ENCODE assay signal across 24 cellular contexts in genomic region chr7:32042900-32043299, GRCh38. TPM values are rescaled to one million over a fixed set of nuclear protein-coding genes. Genes with fewer than 3 reads are reported as not detected.
A peak's percentile ranks its signal among the peaks of the same experiment; 100 is the strongest.
DNase-seq lines count a peak whose midpoint lies in the region; ATAC-seq, FAIRE-seq and TF ChIP-seq lines count a peak whose summit lies in the region.
"Had no signal": no experiment of that assay in that cellular context is flagged by ENCODE, and none has a peak within 500 bp of the region (broad histone marks: within the 10 kb centered on the region; RNA-seq: fewer than 3 reads in every experiment).

No MANE protein-coding gene starts in this region.

- H3K4me3 ChIP-seq in endodermal cell (ENCODE audit: low read length) (no peak overlapping the region), lower lobe of right lung (no peak overlapping the region)
- H3K4me3 ChIP-seq: GM23338, upper lobe of right lung had no signal

- H3K36me3 Mint-ChIP-seq in endodermal cell (ENCODE audit: low read depth) = no peaks in the 10 kb centered on the region
- H3K36me3 Mint-ChIP-seq in osteocyte (ENCODE audit: unreplicated experiment) = peaks cover 48% of the 10 kb centered on the region
- H3K36me3 Mint-ChIP-seq in CD4-positive, alpha-beta T cell (ENCODE audit: low read depth) = no peaks in the 10 kb centered on the region
- H3K36me3 Mint-ChIP-seq: activated CD8-positive, alpha-beta memory T cell treated with anti-CD3 and anti-CD28 coated beads, Interleukin-2, amount 10 ng/mL, durations not matched to agents 7 days and 5 days; CD4-positive, CD25-positive, alpha-beta regulatory T cell; stimulated activated effector memory CD8-positive, alpha-beta T cell treated with anti-CD3 and anti-CD28 coated beads, Interleukin-12 subunit alpha, Interleukin-12 subunit beta, amount 100 ng/mL, for 72 hours had no signal

- peaks cover 24% of the 10 kb centered on the region for H3K4me1 Mint-ChIP-seq in endodermal cell
- peaks cover 37% of the 10 kb centered on the region for H3K4me1 Mint-ChIP-seq in osteocyte (ENCODE audit: unreplicated experiment)
- H3K4me1 Mint-ChIP-seq in CD4-positive, alpha-beta T cell (ENCODE audit: low read depth) = no peaks in the 10 kb centered on the region
- H3K4me1 Mint-ChIP-seq: activated CD8-positive, alpha-beta memory T cell treated with anti-CD3 and anti-CD28 coated beads, Interleukin-2, amount 10 ng/mL, durations not matched to agents 7 days and 5 days; CD4-positive, CD25-positive, alpha-beta regulatory T cell; stimulated activated effector memory CD8-positive, alpha-beta T cell treated with anti-CD3 and anti-CD28 coated beads, Interleukin-12 subunit alpha, Interleukin-12 subunit beta, amount 100 ng/mL, for 72 hours had no signal

- FAIRE-seq in D721Med (lab: Jason Lieb, UNC) = no peak
- FAIRE-seq: endothelial cell of umbilical vein, HepG2 had no signal

- POLR2A ChIA-PET in CD4-positive, alpha-beta T cell (lab: Charles Lee) = no interaction called here

- no peak overlapping the region for H3K27ac ChIP-seq in endodermal cell (ENCODE audit: low read depth, low read length)
- H3K27ac ChIP-seq in lower lobe of right lung = no peak overlapping the region
- H3K27ac ChIP-seq in CD4-positive, alpha-beta T cell (ENCODE audit: low read depth, low read length) = no peak overlapping the region
- H3K27ac ChIP-seq: upper lobe of right lung had no signal

- no peaks in the 10 kb centered on the region for H3K36me3 ChIP-seq in endodermal cell (ENCODE audit: control insufficient read depth, insufficient read depth, low read length)
- no peaks in the 10 kb centered on the region for H3K36me3 ChIP-seq in lower lobe of right lung
- H3K36me3 ChIP-seq: upper lobe of right lung had no signal

- H3K27ac Mint-ChIP-seq in endodermal cell (no peak overlapping the region), osteocyte (ENCODE audit: unreplicated experiment) (peak overlapping the region; percentile 23)
- no peak overlapping the region for H3K27ac Mint-ChIP-seq in CD4-positive, alpha-beta T cell
- H3K27ac Mint-ChIP-seq: activated CD8-positive, alpha-beta memory T cell treated with anti-CD3 and anti-CD28 coated beads, Interleukin-2, amount 10 ng/mL, durations not matched to agents 7 days and 5 days; CD4-positive, CD25-positive, alpha-beta regulatory T cell; GM23338; HFFc6; stimulated activated effector memory CD8-positive, alpha-beta T cell treated with anti-CD3 and anti-CD28 coated beads, Interleukin-12 subunit alpha, Interleukin-12 subunit beta, amount 100 ng/mL, for 72 hours had no signal

- CTCF ChIA-PET in CD4-positive, alpha-beta T cell (lab: Charles Lee) = no interaction called here

- H3K4me3 Mint-ChIP-seq in endodermal cell (no peak overlapping the region), osteocyte (ENCODE audit: unreplicated experiment) (no peak overlapping the region)
- no peak overlapping the region for H3K4me3 Mint-ChIP-seq in CD4-positive, alpha-beta T cell
- H3K4me3 Mint-ChIP-seq: activated CD8-positive, alpha-beta memory T cell treated with anti-CD3 and anti-CD28 coated beads, Interleukin-2, amount 10 ng/mL, durations not matched to agents 7 days and 5 days; CD4-positive, CD25-positive, alpha-beta regulatory T cell; GM23338; HFFc6; stimulated activated effector memory CD8-positive, alpha-beta T cell treated with anti-CD3 and anti-CD28 coated beads, Interleukin-12 subunit alpha, Interleukin-12 subunit beta, amount 100 ng/mL, for 72 hours had no signal

- peak; percentile 33 for DNase-seq in NCI-H460 (ENCODE audit: extremely low read depth, low read depth)
- no peak for DNase-seq in endodermal cell
- no peak for DNase-seq in osteocyte (ENCODE audit: extremely low spot score, unreplicated experiment)
- no peak for DNase-seq in D721Med (ENCODE audit: insufficient read length, low spot score)
- DNase-seq in lower lobe of right lung = no peak
- DNase-seq in CD4-positive, alpha-beta T cell = no peak
- DNase-seq: activated CD4-positive, CD25-positive, alpha-beta regulatory T cell; activated CD8-positive, alpha-beta memory T cell treated with anti-CD3 and anti-CD28 coated beads, Interleukin-2, amount 10 ng/mL, durations not matched to agents 7 days and 5 days; activated naive CD4-positive, alpha-beta T cell; activated T-cell treated with anti-CD3 and anti-CD28 coated beads, Interleukin-2, amount 50 U/mL, for 48 hours; CD4-positive, CD25-positive, alpha-beta regulatory T cell; HFFc6; NCI-H146; NCI-H446 treated with DMSO at 0.1 percent for 48 hours; stimulated activated CD4-positive, alpha-beta T cell treated with anti-CD3 and anti-CD28 coated beads, Interleukin-4, amount 100 ng/mL, for 24 hours; SW 1271; upper lobe of right lung had no signal

- no peak for ATAC-seq in lower lobe of right lung
- ATAC-seq in CD4-positive, alpha-beta T cell (ENCODE audit: poor library complexity) = no peak
- ATAC-seq: activated CD8-positive, alpha-beta memory T cell treated with anti-CD3 and anti-CD28 coated beads, Interleukin-2, amount 10 ng/mL, durations not matched to agents 7 days and 5 days; GM23338; HepG2; sciatic nerve; stimulated activated effector memory CD8-positive, alpha-beta T cell treated with anti-CD3 and anti-CD28 coated beads, Interleukin-12 subunit alpha, Interleukin-12 subunit beta, amount 100 ng/mL, for 72 hours; upper lobe of right lung had no signal

- H3K9me3 ChIP-seq in endodermal cell (ENCODE audit: control insufficient read depth, low read length) = no peaks in the 10 kb centered on the region
- no peaks in the 10 kb centered on the region for H3K9me3 ChIP-seq in lower lobe of right lung
- H3K9me3 ChIP-seq in CD4-positive, alpha-beta T cell (ENCODE audit: control insufficient read depth, low read length) = no peaks in the 10 kb centered on the region
- H3K9me3 ChIP-seq: upper lobe of right lung had no signal

- TF ChIP-seq CTCF in GM12874 (IDR thresholded peaks at IDR 0.05; ENCODE audit: insufficient read depth, low read depth, low read length) (0 out of 2 replicates have a peak, but pooled peaks have one; percentile 3), endodermal cell (conservative IDR thresholded peaks at IDR 0.05) (peak; percentile 33), osteocyte (IDR thresholded peaks at IDR 0.05) (no peak), D721Med (IDR thresholded peaks at IDR 0.05; ENCODE audit: insufficient read depth, missing control alignments) (no peak), lower lobe of right lung (IDR thresholded peaks at IDR 0.05) (no peak)
- no peak for TF ChIP-seq CTCF in CD4-positive, alpha-beta T cell (IDR thresholded peaks at IDR 0.05)

- no peak overlapping the region for H3K9ac ChIP-seq in endodermal cell (ENCODE audit: extremely low read depth, low read length, poor library complexity, severe bottlenecking)

- intact Hi-C loops in lower lobe of right lung (cut with DNase I) = no loop called here
- intact Hi-C loops in CD4-positive, alpha-beta T cell (cut with DNase I, micrococcal nuclease) = no loop called here

- H3K9me3 Mint-ChIP-seq in endodermal cell (no peaks in the 10 kb centered on the region), osteocyte (ENCODE audit: unreplicated experiment) (no peaks in the 10 kb centered on the region)
- H3K9me3 Mint-ChIP-seq in CD4-positive, alpha-beta T cell = no peaks in the 10 kb centered on the region
- H3K9me3 Mint-ChIP-seq: GM23338 had no signal

- H3K27me3 Mint-ChIP-seq in endodermal cell (ENCODE audit: insufficient read depth) (peaks cover 13% of the 10 kb centered on the region), osteocyte (ENCODE audit: unreplicated experiment) (no peaks in the 10 kb centered on the region)
- H3K27me3 Mint-ChIP-seq in CD4-positive, alpha-beta T cell = no peaks in the 10 kb centered on the region
- H3K27me3 Mint-ChIP-seq: activated CD8-positive, alpha-beta memory T cell treated with anti-CD3 and anti-CD28 coated beads, Interleukin-2, amount 10 ng/mL, durations not matched to agents 7 days and 5 days; CD4-positive, CD25-positive, alpha-beta regulatory T cell had no signal

- peaks cover 3% of the 10 kb centered on the region for H3K4me1 ChIP-seq in endodermal cell (ENCODE audit: control insufficient read depth, insufficient read depth, low read length)
- no peaks in the 10 kb centered on the region for H3K4me1 ChIP-seq in lower lobe of right lung
- H3K4me1 ChIP-seq: upper lobe of right lung had no signal

- peaks cover 4% of the 10 kb centered on the region for H3K27me3 ChIP-seq in endodermal cell (ENCODE audit: control insufficient read depth, insufficient read depth, low read length, poor library complexity, severe bottlenecking)
- H3K27me3 ChIP-seq in lower lobe of right lung (ENCODE audit: low read depth) = no peaks in the 10 kb centered on the region
- no peaks in the 10 kb centered on the region for H3K27me3 ChIP-seq in CD4-positive, alpha-beta T cell (ENCODE audit: control insufficient read depth, insufficient read depth, low read length)
- H3K27me3 ChIP-seq: upper lobe of right lung had no signal

- WGBS in endodermal cell (ENCODE audit: insufficient coverage in 1 of 2, insufficient read length in 1 of 2), 2 experiments = 87 to 95% methylated on average over 3 to 5 of the region's 5 CpGs

RNA-seq across cellular contexts. Expression of gene PDE1C, which starts 27.3 kb away (rescaled TPM):
- 46.5 and 48.7 TPM in 2 replicates for total RNA-seq in NCI-H460 (2014; rRNA removed; shearing (Covaris generic))
- 18.7 and 30.2 TPM in 2 replicates for polyA plus RNA-seq in NCI-H460 (2014; cell fraction: nucleus; rRNA removed)
- total RNA-seq in endodermal cell (under 1 TPM; 0.26 to 0.60 TPM), osteocyte (187 and 193 TPM in 2 replicates), lower lobe of right lung (15.5 TPM)
- polyA plus RNA-seq in endodermal cell (2013, experiment 1 of 2) = 0.85 TPM
- polyA plus RNA-seq in endodermal cell (2013, experiment 2 of 2) = 0.91 TPM
- total RNA-seq in CD4-positive, alpha-beta T cell = not detected
- total RNA-seq: activated CD8-positive, alpha-beta memory T cell treated with anti-CD3 and anti-CD28 coated beads, Interleukin-2, amount 10 ng/mL, durations not matched to agents 7 days and 5 days; CD4-positive, CD25-positive, alpha-beta regulatory T cell; HepG2; LHCN-M2 had no signal
- polyA plus RNA-seq: CD4-positive, CD25-positive, alpha-beta regulatory T cell; GM23338; HepG2 had no signal

Comparison
In these comparisons a context has a peak if more than half of its experiments do, and no peak if none do; other contexts are left out.
1. CTCF ChIP-seq: peak in GM12874 (single experiment) and endodermal cell (single experiment); none in osteocyte (single experiment), D721Med (single experiment), lower lobe of right lung (single experiment) and CD4-positive, alpha-beta T cell (single experiment).
2. RNA of gene PDE1C, which starts 27.3 kb away (total RNA-seq): 187 to 193 TPM in osteocyte, 46.5 to 48.7 TPM in NCI-H460 and 15.5 TPM in lower lobe of right lung (single experiment); 0.26 to 0.60 TPM in endodermal cell and not detected in CD4-positive, alpha-beta T cell; every median in the first group is over 10 times any median in the second.